8 cellular contexts compared by ENCODE assay signal in the genomic region with DNA sequence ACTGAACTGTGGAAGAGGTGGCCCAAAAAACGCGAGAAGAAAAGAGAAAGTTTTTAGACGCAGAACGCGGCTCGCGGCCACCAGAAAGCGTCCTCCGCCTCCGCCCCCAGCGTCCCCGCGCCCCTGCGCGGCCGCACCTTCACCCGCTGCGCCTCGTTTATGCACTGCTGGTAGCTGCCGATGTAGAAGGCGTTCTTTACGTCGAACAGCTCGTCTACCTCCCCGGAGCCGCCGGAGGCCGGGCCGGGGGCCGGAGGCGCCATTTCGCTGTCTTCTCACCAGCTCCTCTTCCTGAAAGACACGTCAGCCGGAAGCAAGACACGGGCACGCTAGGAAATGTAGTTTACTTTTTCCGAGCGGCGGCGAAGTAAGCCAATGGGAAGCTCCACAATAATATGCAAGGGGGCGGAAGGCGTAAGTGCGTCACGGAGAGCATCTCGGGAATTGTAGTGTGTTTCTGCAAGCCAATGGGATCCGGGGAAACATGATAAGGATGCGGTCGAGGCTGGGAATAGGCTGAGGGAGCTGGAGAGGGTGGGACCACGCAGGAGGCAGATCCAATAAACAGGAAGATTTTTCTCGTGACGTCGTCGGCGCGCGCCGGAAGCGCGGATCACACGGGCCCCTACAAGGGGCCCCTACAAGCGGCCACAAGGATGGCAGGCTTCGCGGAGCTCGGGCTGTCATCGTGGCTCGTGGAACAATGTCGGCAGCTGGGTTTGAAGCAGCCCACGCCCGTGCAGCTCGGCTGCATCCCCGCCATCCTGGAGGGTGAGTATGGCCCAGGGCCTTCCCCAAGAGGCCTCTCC. TPM values are rescaled to one million over a fixed set of nuclear protein-coding genes. Genes with fewer than 3 reads are reported as not detected.
A peak's percentile ranks its signal among the peaks of the same experiment; 100 is the strongest.
DNase-seq lines count a peak whose midpoint lies in the region; ATAC-seq and TF ChIP-seq lines count a peak whose summit lies in the region.

A gene (minus strand): TSS at position 302 of the 809 bp plus-strand sequence. CDS start 39 bp downstream, at position 263.
A gene with protein sequence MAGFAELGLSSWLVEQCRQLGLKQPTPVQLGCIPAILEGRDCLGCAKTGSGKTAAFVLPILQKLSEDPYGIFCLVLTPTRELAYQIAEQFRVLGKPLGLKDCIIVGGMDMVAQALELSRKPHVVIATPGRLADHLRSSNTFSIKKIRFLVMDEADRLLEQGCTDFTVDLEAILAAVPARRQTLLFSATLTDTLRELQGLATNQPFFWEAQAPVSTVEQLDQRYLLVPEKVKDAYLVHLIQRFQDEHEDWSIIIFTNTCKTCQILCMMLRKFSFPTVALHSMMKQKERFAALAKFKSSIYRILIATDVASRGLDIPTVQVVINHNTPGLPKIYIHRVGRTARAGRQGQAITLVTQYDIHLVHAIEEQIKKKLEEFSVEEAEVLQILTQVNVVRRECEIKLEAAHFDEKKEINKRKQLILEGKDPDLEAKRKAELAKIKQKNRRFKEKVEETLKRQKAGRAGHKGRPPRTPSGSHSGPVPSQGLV (plus strand): TSS at position 630 of the 809 bp plus-strand sequence. CDS start 27 bp downstream, at position 657.

- peaks cover 22% of the 10 kb centered on the region for H3K36me3 ChIP-seq in BJ (ENCODE audit: control insufficient read depth, insufficient read depth, low read length)

- TF ChIP-seq CTCF in BJ (IDR thresholded peaks at IDR 0.05; ENCODE audit: insufficient read depth, low read depth, low read length) (0 out of 2 replicates have a peak, but pooled peaks have one; percentile 11), coronary artery (IDR thresholded peaks at IDR 0.05) (no peak)

- no peaks in the 10 kb centered on the region for H3K9me3 Mint-ChIP-seq in activated CD4-positive, alpha-beta T cell treated with anti-CD3 and anti-CD28 coated beads, Interleukin-2, amount 10 ng/mL, durations not matched to agents 7 days and 5 days

- no peaks in the 10 kb centered on the region for H3K27me3 Mint-ChIP-seq in activated CD4-positive, alpha-beta T cell treated with anti-CD3 and anti-CD28 coated beads, Interleukin-2, amount 10 ng/mL, durations not matched to agents 7 days and 5 days

- H3K27ac ChIP-seq in coronary artery, result peak within 1 kb of the TSS; percentile 72 to 85

- peak within 1 kb of the TSS; percentile 93 for H3K27ac Mint-ChIP-seq in activated CD4-positive, alpha-beta T cell treated with anti-CD3 and anti-CD28 coated beads, Interleukin-2, amount 10 ng/mL, durations not matched to agents 7 days and 5 days

- intact Hi-C loops in left colon (cut with DNase I, micrococcal nuclease), result no loop called here

- H3K4me1 Mint-ChIP-seq in activated CD4-positive, alpha-beta T cell treated with anti-CD3 and anti-CD28 coated beads, Interleukin-2, amount 10 ng/mL, durations not matched to agents 7 days and 5 days, result peaks cover 40% of the 10 kb centered on the region

- H3K4me3 Mint-ChIP-seq in activated CD4-positive, alpha-beta T cell treated with anti-CD3 and anti-CD28 coated beads, Interleukin-2, amount 10 ng/mL, durations not matched to agents 7 days and 5 days, result peak within 1 kb of the TSS; percentile 97

- H3K36me3 Mint-ChIP-seq in activated CD4-positive, alpha-beta T cell treated with anti-CD3 and anti-CD28 coated beads, Interleukin-2, amount 10 ng/mL, durations not matched to agents 7 days and 5 days (ENCODE audit: low read depth), result peaks cover 39% of the 10 kb centered on the region

- CTCF ChIA-PET in BJ (lab: Yijun Ruan, JAX), result interaction anchor here (1.0 to 1.8 kb wide), 3 partner anchors 10 to 68 kb away, joined by 3 to 11 read pairs (median 3); no protein-coding TSS in a partner anchor
- CTCF ChIA-PET in activated CD4-positive, alpha-beta T cell treated with anti-CD3 and anti-CD28 coated beads, Interleukin-2, amount 10 ng/mL, durations not matched to agents 7 days and 5 days (lab: Charles Lee), result interaction anchor here (0.6 to 1.9 kb wide), 4 partner anchors 9 to 330 kb away, joined by 3 to 5 read pairs (median 3); no protein-coding TSS in a partner anchor

- H3K27me3 ChIP-seq in BJ (ENCODE audit: control insufficient read depth, insufficient read depth, low read length), result no peaks in the 10 kb centered on the region

- POLR2A ChIA-PET in BJ (lab: Charles Lee), result interaction anchor here (0.6 to 0.7 kb wide), 2 partner anchors 25 to 330 kb away, joined by 3 read pairs; no protein-coding TSS in a partner anchor
- POLR2A ChIA-PET in activated CD4-positive, alpha-beta T cell treated with anti-CD3 and anti-CD28 coated beads, Interleukin-2, amount 10 ng/mL, durations not matched to agents 7 days and 5 days (lab: Charles Lee), result interaction anchor here (0.6 to 0.9 kb wide), 2 partner anchors 72 to 115 kb away, joined by 5 read pairs; no protein-coding TSS in a partner anchor

- H3K4me3 ChIP-seq in BJ (ENCODE audit: low read depth, low read length) (peak within 1 kb of the TSS; percentile 99), coronary artery (peak within 1 kb of the TSS; percentile 77)

- DNase-seq in BJ (ENCODE audit: low read depth), result peak; percentile 100
- peak; percentile 100 for DNase-seq in NCI-H69 (lab: John Stamatoyannopoulos, UW)
- DNase-seq in activated CD4-positive, alpha-beta T cell treated with anti-CD3 and anti-CD28 coated beads, Interleukin-2, amount 10 ng/mL, durations not matched to agents 7 days and 5 days, result peak; percentile 99
- peak; percentile 99 for DNase-seq in coronary artery (ENCODE audit: low spot score)
- DNase-seq in left colon, result peak; percentile 96 to 99
- DNase-seq in stimulated activated CD4-positive, alpha-beta T cell treated with anti-CD3 and anti-CD28 coated beads, Interleukin-1b, Interleukin-23, amount 100 ng/mL, for 48 hours, result peak; percentile 99

- peak; percentile 93 for ATAC-seq in GM19324 (IDR thresholded peaks at IDR 0.05; ENCODE audit: low FRiP score, unreplicated experiment)
- peak; percentile 82 for ATAC-seq in HG03469 (IDR thresholded peaks at IDR 0.05; ENCODE audit: unreplicated experiment)
- peak; percentile 95 for ATAC-seq in left colon

RNA-seq across cellular contexts. Expression of the first gene that starts in this region (rescaled TPM):
- 161 and 309 TPM in 2 replicates for polyA plus RNA-seq in BJ (2011; rRNA removed)
- 159 and 265 TPM in 2 replicates for polyA minus RNA-seq in BJ (2011; rRNA and poly(A)+ RNA removed)
- 100 to 1,000 TPM; 218 to 258 TPM for total RNA-seq in activated CD4-positive, alpha-beta T cell treated with anti-CD3 and anti-CD28 coated beads, Interleukin-2, amount 10 ng/mL, durations not matched to agents 7 days and 5 days
- 100 to 1,000 TPM; 186 to 200 TPM for total RNA-seq in left colon

RNA-seq across cellular contexts. Expression of the second gene that starts in this region (rescaled TPM):
- polyA plus RNA-seq in BJ (2011; rRNA removed), result 45.0 and 70.0 TPM in 2 replicates
- polyA minus RNA-seq in BJ (2011; rRNA and poly(A)+ RNA removed), result 28.9 and 72.6 TPM in 2 replicates
- total RNA-seq in activated CD4-positive, alpha-beta T cell treated with anti-CD3 and anti-CD28 coated beads, Interleukin-2, amount 10 ng/mL, durations not matched to agents 7 days and 5 days, result 10 to 100 TPM; 40.6 to 50.6 TPM
- total RNA-seq in left colon, result 10 to 100 TPM; 30.7 to 40.0 TPM

Comparison
In these comparisons a context has a peak if more than half of its experiments do, and no peak if none do; other contexts are left out.
1. Peak in every context shown above with its lines: DNase-seq, ATAC-seq, H3K4me3 ChIP-seq and H3K27ac ChIP-seq.